Comparison of ENCODE assay signal across 28 cellular contexts in the genomic region with DNA sequence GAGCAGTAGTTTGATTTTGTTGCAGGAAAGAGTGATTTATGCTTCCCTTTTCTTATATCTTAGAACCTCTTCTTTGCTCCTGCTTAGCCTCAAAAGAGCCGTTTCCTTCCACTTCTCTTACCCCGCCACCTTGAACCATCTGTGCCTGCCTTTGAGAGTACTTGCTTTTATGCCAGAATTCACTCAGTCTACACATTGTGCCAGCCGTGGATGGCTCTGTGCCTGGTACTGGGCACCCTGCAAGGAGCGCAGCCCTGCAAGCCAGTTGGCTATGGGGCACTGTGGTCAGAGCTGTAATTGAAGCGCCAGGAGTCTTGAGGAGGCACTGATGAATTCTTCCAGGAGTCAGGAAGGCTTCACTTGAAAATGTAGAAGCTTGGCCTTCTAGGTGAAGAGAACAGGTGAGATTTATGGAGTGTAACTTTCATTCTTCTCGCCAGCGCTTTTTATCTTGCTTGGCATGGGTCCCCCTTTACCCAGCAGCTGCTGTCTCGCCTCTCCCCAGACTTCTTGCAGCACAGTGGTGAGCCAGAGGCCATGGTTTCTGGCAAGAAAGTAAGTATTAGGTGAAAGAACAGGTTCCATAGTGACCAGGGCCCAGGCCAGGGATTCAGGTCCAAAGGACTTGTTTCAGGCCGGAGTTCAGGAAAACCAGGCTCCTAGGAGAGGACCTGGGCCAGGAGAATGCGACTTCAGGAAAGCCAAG. TPM values are rescaled to one million over a fixed set of nuclear protein-coding genes. Genes with fewer than 3 reads are reported as not detected.
DNase-seq lines count a peak whose midpoint lies in the region; ATAC-seq and TF ChIP-seq lines count a peak whose summit lies in the region.
"Had no signal": no experiment of that assay in that cellular context is flagged by ENCODE, and none has a peak within 500 bp of the region (broad histone marks: within the 10 kb centered on the region; RNA-seq: fewer than 3 reads in every experiment).

No MANE protein-coding gene starts in this region.

- intact Hi-C loops in left ventricle myocardium superior (cut with micrococcal nuclease): no loop called here

- peaks cover 76% of the 10 kb centered on the region for H3K36me3 Mint-ChIP-seq in brain
- H3K36me3 Mint-ChIP-seq in stimulated activated effector memory CD8-positive, alpha-beta T cell treated with anti-CD3 and anti-CD28 coated beads, Interleukin-12 subunit alpha, Interleukin-12 subunit beta, amount 100 ng/mL, for 72 hours: peaks cover 66% of the 10 kb centered on the region

- peak overlapping the region in 3 of 5 experiments; percentile 19 to 69 (median 20) for H3K4me3 Mint-ChIP-seq in brain
- H3K4me3 Mint-ChIP-seq in stimulated activated effector memory CD8-positive, alpha-beta T cell treated with anti-CD3 and anti-CD28 coated beads, Interleukin-12 subunit alpha, Interleukin-12 subunit beta, amount 100 ng/mL, for 72 hours: no peak overlapping the region
- H3K4me3 Mint-ChIP-seq: dendritic cell treated with granulocyte-macrophage colony-stimulating factor and Interleukin-4, amounts not matched to agents 40 ng/mL and 50 ng/mL, for 4 days; naive thymus-derived CD8-positive, alpha-beta T cell; stimulated activated naive CD8-positive, alpha-beta T cell treated with anti-CD3 and anti-CD28 coated beads, Interleukin-15, amount 100 ng/mL, for 72 hours had no signal

- peaks cover 34% of the 10 kb centered on the region for H3K4me1 Mint-ChIP-seq in brain
- H3K4me1 Mint-ChIP-seq in stimulated activated effector memory CD8-positive, alpha-beta T cell treated with anti-CD3 and anti-CD28 coated beads, Interleukin-12 subunit alpha, Interleukin-12 subunit beta, amount 100 ng/mL, for 72 hours: peaks cover 77% of the 10 kb centered on the region

- peak overlapping the region in 3 of 5 experiments; percentile 6 to 67 (median 42) for H3K27ac Mint-ChIP-seq in brain
- peak overlapping the region; percentile 43 for H3K27ac Mint-ChIP-seq in stimulated activated effector memory CD8-positive, alpha-beta T cell treated with anti-CD3 and anti-CD28 coated beads, Interleukin-12 subunit alpha, Interleukin-12 subunit beta, amount 100 ng/mL, for 72 hours
- H3K27ac Mint-ChIP-seq: activated naive CD8-positive, alpha-beta T cell; dendritic cell treated with granulocyte-macrophage colony-stimulating factor and Interleukin-4, amounts not matched to agents 40 ng/mL and 50 ng/mL, for 4 days; progenitor cell of endocrine pancreas had no signal

- no peak for DNase-seq in Jurkat, Clone E6-1 (ENCODE audit: low read depth, low spot score)
- DNase-seq in left ventricle myocardium superior: peak; percentile 57
- DNase-seq in stimulated activated effector memory CD8-positive, alpha-beta T cell treated with anti-CD3 and anti-CD28 coated beads, Interleukin-12 subunit alpha, Interleukin-12 subunit beta, amount 100 ng/mL, for 72 hours (ENCODE audit: low spot score in 2 of 2): no peak
- no peak for DNase-seq in stimulated activated CD8-positive, alpha-beta memory T cell treated with anti-CD3 and anti-CD28 coated beads, Interleukin-4, amount 100 ng/mL, for 48 hours
- no peak for DNase-seq in H7
- DNase-seq: activated CD4-positive, alpha-beta T cell treated with anti-CD3 and anti-CD28 coated beads for 1 hour; activated T-cell treated with anti-CD3 and anti-CD28 coated beads, Interleukin-2, amount 50 U/mL, for 48 hours; foreskin fibroblast; Karpas-422; mesendoderm; naive thymus-derived CD8-positive, alpha-beta T cell; NCI-H1092; NCI-H2081; NCI-H524 treated with DMSO at 0.1 percent for 48 hours; RPMI8226; small intestine; stimulated activated CD4-positive, alpha-beta T cell treated with anti-CD3 and anti-CD28 coated beads, Interleukin-2, amount 100 ng/mL, for 48 hours; stimulated activated naive CD8-positive, alpha-beta T cell treated with anti-CD3 and anti-CD28 coated beads, Interleukin-15, amount 100 ng/mL, for 72 hours; T-helper 9 cell had no signal

- H3K4me3 ChIP-seq in Jurkat, Clone E6-1 (ENCODE audit: low read length): peak overlapping the region; percentile 40
- no peak overlapping the region for H3K4me3 ChIP-seq in H7 (ENCODE audit: insufficient read depth, low read depth, low read length)

- ATAC-seq in left ventricle myocardium superior: peak; percentile 76
- no peak for ATAC-seq in stimulated activated effector memory CD8-positive, alpha-beta T cell treated with anti-CD3 and anti-CD28 coated beads, Interleukin-12 subunit alpha, Interleukin-12 subunit beta, amount 100 ng/mL, for 72 hours
- ATAC-seq in HG02970 (IDR thresholded peaks at IDR 0.05; ENCODE audit: low FRiP score, unreplicated experiment): no peak
- no peak for ATAC-seq in HG02642 (IDR thresholded peaks at IDR 0.05; ENCODE audit: poor library complexity, unreplicated experiment)
- ATAC-seq: naive thymus-derived CD8-positive, alpha-beta T cell; SK-N-SH treated with all-trans-retinoic acid at 6 μM for 48 hours; stimulated activated naive CD8-positive, alpha-beta T cell treated with anti-CD3 and anti-CD28 coated beads, Interleukin-15, amount 100 ng/mL, for 72 hours had no signal

- TF ChIP-seq CTCF in brain (conservative IDR thresholded peaks at IDR 0.05): no peak

- peaks cover 37% of the 10 kb centered on the region for H3K36me3 ChIP-seq in H7 (replicated peaks; ENCODE audit: control insufficient read depth, insufficient read depth, low read length)

- no peaks in the 10 kb centered on the region for H3K27me3 ChIP-seq in H7 (ENCODE audit: control insufficient read depth, insufficient read depth, low read length)

- H3K27me3 Mint-ChIP-seq in brain: peaks cover 6% of the 10 kb centered on the region
- H3K27me3 Mint-ChIP-seq: activated naive CD8-positive, alpha-beta T cell; dendritic cell treated with granulocyte-macrophage colony-stimulating factor and Interleukin-4, amounts not matched to agents 40 ng/mL and 50 ng/mL, for 4 days; naive thymus-derived CD8-positive, alpha-beta T cell; progenitor cell of endocrine pancreas; stimulated activated naive CD8-positive, alpha-beta T cell treated with anti-CD3 and anti-CD28 coated beads, Interleukin-15, amount 100 ng/mL, for 72 hours had no signal

- H3K9me3 Mint-ChIP-seq in brain: no peaks in the 10 kb centered on the region
- no peaks in the 10 kb centered on the region for H3K9me3 Mint-ChIP-seq in stimulated activated effector memory CD8-positive, alpha-beta T cell treated with anti-CD3 and anti-CD28 coated beads, Interleukin-12 subunit alpha, Interleukin-12 subunit beta, amount 100 ng/mL, for 72 hours
- H3K9me3 Mint-ChIP-seq: dendritic cell treated with granulocyte-macrophage colony-stimulating factor and Interleukin-4, amounts not matched to agents 40 ng/mL and 50 ng/mL, for 4 days; naive thymus-derived CD8-positive, alpha-beta T cell; stimulated activated naive CD8-positive, alpha-beta T cell treated with anti-CD3 and anti-CD28 coated beads, Interleukin-15, amount 100 ng/mL, for 72 hours had no signal

RNA-seq across cellular contexts. Expression of a gene that starts 4.9 kb away (rescaled TPM):
- 144 TPM for polyA plus RNA-seq in Jurkat, Clone E6-1 (2012; ENCODE audit: insufficient read depth, insufficient read length)
- polyA plus RNA-seq in brain (ENCODE audit: insufficient read depth, low read depth, low replicate concordance): 53.7 TPM
- 14.6 TPM for total RNA-seq in left ventricle myocardium superior
- total RNA-seq in H7 (2014; rRNA removed; shearing (Covaris generic)): 65.7 and 71.8 TPM in 2 replicates

RNA-seq across cellular contexts. Expression of a gene that starts 33.3 kb away (rescaled TPM):
- polyA plus RNA-seq in Jurkat, Clone E6-1 (2012; ENCODE audit: insufficient read depth, insufficient read length): not detected
- polyA plus RNA-seq in brain (ENCODE audit: insufficient read depth, low read depth, low replicate concordance): 0.20 TPM
- total RNA-seq in left ventricle myocardium superior: not detected
- not detected in 2 replicates for total RNA-seq in H7 (2014; rRNA removed; shearing (Covaris generic))
- total RNA-seq: H1; naive thymus-derived CD8-positive, alpha-beta T cell; progenitor cell of endocrine pancreas; ureter had no signal
- polyA plus RNA-seq: naive thymus-derived CD8-positive, alpha-beta T cell had no signal
